Comparison of ENCODE assay signal across 8 cellular contexts in genomic region chr1:84506002-84506728, GRCh38. TPM values are rescaled to one million over a fixed set of nuclear protein-coding genes. Genes with fewer than 3 reads are reported as not detected.
A peak's percentile ranks its signal among the peaks of the same experiment; 100 is the strongest.
DNase-seq lines count a peak whose midpoint lies in the region; ATAC-seq and TF ChIP-seq lines count a peak whose summit lies in the region.

TSS of gene GNG5 (minus strand) at chr1:84506581. CDS start at chr1:84506091, 490 bp downstream.
TSS of gene SPATA1 (plus strand) at chr1:84506386. CDS start at chr1:84516360, 9,974 bp downstream.

- peaks cover 17% of the 10 kb centered on the region for H3K36me3 ChIP-seq in WERI-Rb-1
- no peaks in the 10 kb centered on the region for H3K36me3 ChIP-seq in mammary epithelial cell (ENCODE audit: insufficient read depth, low read length)
- H3K36me3 ChIP-seq in smooth muscle cell (ENCODE audit: low read depth): no peaks in the 10 kb centered on the region

- peak within 1 kb of the TSS; percentile 95 for H2AFZ ChIP-seq in mammary epithelial cell (ENCODE audit: low read depth, low read length)
- peak within 1 kb of the TSS; percentile 56 for H2AFZ ChIP-seq in smooth muscle cell (ENCODE audit: low read depth)

- 0% methylated on average over 15 of the region's 60 CpGs for WGBS in mammary epithelial cell (ENCODE audit: low coverage, missing lambda C conversion rate)
- 0% methylated on average over 20 of the region's 60 CpGs for WGBS in smooth muscle cell (ENCODE audit: low lambda C conversion rate)

- in situ Hi-C loops in mammary epithelial cell (cut with MboI; ENCODE audit: low sequenced_read_pairs in 2 of 2): loop anchor here in 1 of 2 donors (10.0 kb wide), 1 partner anchor 109 kb away; no protein-coding TSS in a partner anchor

- peaks cover 12% of the 10 kb centered on the region for H3F3A ChIP-seq in smooth muscle cell (ENCODE audit: low read depth)

- peak; percentile 56 for DNase-seq in AG04449 (ENCODE audit: low read depth, low spot score)
- peak; percentile 96 for DNase-seq in NCI-H2196 (lab: John Stamatoyannopoulos, UW; ENCODE audit: unreplicated experiment)
- DNase-seq in WERI-Rb-1: peak; percentile 98
- DNase-seq in mammary epithelial cell: peak; percentile 95
- peak; percentile 97 for DNase-seq in iPS-NIHi7 (ENCODE audit: extremely low spot score)
- DNase-seq in smooth muscle cell (lab: John Stamatoyannopoulos, UW; ENCODE audit: unreplicated experiment): peak; percentile 95

- H3K9ac ChIP-seq in mammary epithelial cell (ENCODE audit: insufficient read depth, low read length): peak within 1 kb of the TSS; percentile 99
- H3K9ac ChIP-seq in smooth muscle cell (ENCODE audit: low read depth): peak within 1 kb of the TSS; percentile 93

- H3K9me3 ChIP-seq in WERI-Rb-1 (ENCODE audit: severe bottlenecking) (no peaks in the 10 kb centered on the region), mammary epithelial cell (replicated peaks; ENCODE audit: insufficient read depth, low read length) (peaks cover 2% of the 10 kb centered on the region), smooth muscle cell (replicated peaks; ENCODE audit: low read depth) (no peaks in the 10 kb centered on the region)

- POLR2A ChIA-PET in AG04449 (lab: Yijun Ruan, JAX): interaction anchor here (0.6 to 2.0 kb wide), 14 partner anchors 10 to 346 kb away, joined by 3 to 19 read pairs (median 4); partner anchors contain the start of genes CTBS and SSX2IP

- dilution Hi-C loops in mammary epithelial cell (cut with HindIII; ENCODE audit: low sequenced_read_pairs): no loop called here

- H3K27ac ChIP-seq in WERI-Rb-1: peak within 1 kb of the TSS; percentile 98
- peak within 1 kb of the TSS; percentile 92 for H3K27ac ChIP-seq in mammary epithelial cell (ENCODE audit: insufficient read depth, low read depth, low read length)
- H3K27ac ChIP-seq in smooth muscle cell (ENCODE audit: low read depth): peak within 1 kb of the TSS; percentile 98

- peak; percentile 76 for ATAC-seq in GM18873 (IDR thresholded peaks at IDR 0.05; ENCODE audit: low FRiP score, unreplicated experiment)
- peak; percentile 82 for ATAC-seq in HG03135 (IDR thresholded peaks at IDR 0.05; ENCODE audit: unreplicated experiment)

- no peak for TF ChIP-seq CTCF in AG04449 (IDR thresholded peaks at IDR 0.05; ENCODE audit: insufficient read depth, low read length, missing control alignments)
- TF ChIP-seq CTCF in WERI-Rb-1 (IDR thresholded peaks at IDR 0.05; ENCODE audit: low read depth, low read length): no peak
- no peak for TF ChIP-seq CTCF in mammary epithelial cell (conservative IDR thresholded peaks at IDR 0.05 in 1 of 2, IDR thresholded peaks at IDR 0.05 in 1 of 2; ENCODE audit: extremely low read depth in 1 of 2, insufficient read depth in 1 of 2, low read depth in 1 of 2, low read length in 2 of 2)
- no peak for TF ChIP-seq CTCF in smooth muscle cell (IDR thresholded peaks at IDR 0.05; ENCODE audit: borderline replicate concordance, insufficient read depth, poor library complexity, severe bottlenecking)

- H3K4me3 ChIP-seq in AG04449 (ENCODE audit: low read depth, low read length) (peak within 1 kb of the TSS; percentile 92), WERI-Rb-1 (ENCODE audit: low read depth, low read length) (peak within 1 kb of the TSS; percentile 89), mammary epithelial cell (replicated peaks in 1 of 3; ENCODE audit: insufficient read depth in 1 of 3, low read depth in 2 of 3, low read length in 3 of 3) (peak within 1 kb of the TSS; percentile 85 to 98 (median 95)), smooth muscle cell (peak within 1 kb of the TSS; percentile 88)

- H3K4me2 ChIP-seq in mammary epithelial cell (ENCODE audit: insufficient read depth, low read depth, low read length) (peak within 1 kb of the TSS; percentile 88), smooth muscle cell (peak within 1 kb of the TSS; percentile 91)

- intact Hi-C loops in mammary epithelial cell (cut with micrococcal nuclease): loop anchor here (1.0 to 5.0 kb wide), 4 partner anchors 66 to 431 kb away; partner anchors contain the start of gene CTBS

- BruUV-seq in mammary epithelial cell (replicated peaks; lab: Mats Ljungman, UMichigan): no TSS peak

- H3K4me1 ChIP-seq in mammary epithelial cell (ENCODE audit: insufficient read depth, low read length): peaks cover 16% of the 10 kb centered on the region
- H3K4me1 ChIP-seq in smooth muscle cell (ENCODE audit: low read depth): peaks cover 23% of the 10 kb centered on the region

- CTCF ChIA-PET in AG04449 (lab: Yijun Ruan, JAX): interaction anchor here (0.6 to 1.5 kb wide), 9 partner anchors 14 to 247 kb away, joined by 3 to 11 read pairs (median 3); partner anchors contain the start of gene CTBS
- CTCF ChIA-PET in mammary epithelial cell (lab: Charles Lee; ENCODE audit: low non-redundant PET): interaction anchor here (0.7 kb wide), 1 partner anchor 67 kb away, joined by 4 read pairs; no protein-coding TSS in a partner anchor

- H4K20me1 ChIP-seq in mammary epithelial cell (ENCODE audit: insufficient read depth, low read length) (no peaks in the 10 kb centered on the region), smooth muscle cell (ENCODE audit: low read depth) (peaks cover 41% of the 10 kb centered on the region)

- H3K79me2 ChIP-seq in mammary epithelial cell (ENCODE audit: insufficient read depth, low read length): peaks cover 52% of the 10 kb centered on the region
- peaks cover 48% of the 10 kb centered on the region for H3K79me2 ChIP-seq in smooth muscle cell (ENCODE audit: low read depth)

- H3K27me3 ChIP-seq in WERI-Rb-1 (ENCODE audit: insufficient read depth, low read depth, severe bottlenecking) (no peaks in the 10 kb centered on the region), mammary epithelial cell (ENCODE audit: insufficient read depth, low read length) (no peaks in the 10 kb centered on the region), smooth muscle cell (ENCODE audit: low read depth) (no peaks in the 10 kb centered on the region)

RNA-seq across cellular contexts. Expression of gene GNG5, which starts in this region (rescaled TPM):
- total RNA-seq in mammary epithelial cell: 100 to 1,000 TPM in 1 of 2 donors, 10 to 100 TPM in 1; 20.5 to 115 TPM
- polyA plus RNA-seq in mammary epithelial cell: 88.9 TPM
- 54.9 TPM for polyA minus RNA-seq in mammary epithelial cell
- 257 and 342 TPM in 2 replicates for total RNA-seq in smooth muscle cell
- 722 and 772 TPM in 2 replicates for polyA plus RNA-seq in smooth muscle cell

RNA-seq across cellular contexts. Expression of gene SPATA1, which starts in this region (rescaled TPM):
- 1 to 10 TPM in 1 of 2 donors, under 1 TPM in 1; 0.33 to 1.4 TPM for total RNA-seq in mammary epithelial cell
- not detected for polyA plus RNA-seq in mammary epithelial cell
- not detected for polyA minus RNA-seq in mammary epithelial cell
- total RNA-seq in smooth muscle cell: 0.27 and 2.3 TPM in 2 replicates
- 0.94 TPM in 1 of 2 replicates, not detected in the other for polyA plus RNA-seq in smooth muscle cell

Comparison
In these comparisons a context has a peak if more than half of its experiments do, and no peak if none do; other contexts are left out.
1. Peak in every context shown above with its lines: DNase-seq, ATAC-seq, H3K4me3 ChIP-seq and H3K27ac ChIP-seq.